1 cellular context compared by ENCODE assay signal in genomic region chr6:44257007-44257752, GRCh38.
TF ChIP-seq lines count a peak whose summit lies in the region.

TSS of gene SLC35B2 (minus strand) at chr6:44257528. CDS start at chr6:44257410, 118 bp downstream.

TF ChIP-seq in HepG2, 621 proteins besides CTCF, POLR2A, EP300 and RAD21 (continued from another document and continues in another):
- TF ChIP-seq ZNF512B (CRISPR knock-in tag; IDR thresholded peaks at IDR 0.05; ENCODE audit: borderline replicate concordance) (no peak), ZSCAN12 (CRISPR knock-in tag; IDR thresholded peaks at IDR 0.05) (0 out of 2 replicates have a peak, but pooled peaks have one; percentile 17), KLF15 (CRISPR knock-in tag; IDR thresholded peaks at IDR 0.05; ENCODE audit: borderline replicate concordance) (0 out of 2 replicates have a peak, but pooled peaks have one; percentile 83), ZNF34 (CRISPR knock-in tag; IDR thresholded peaks at IDR 0.05; ENCODE audit: borderline replicate concordance) (0 out of 2 replicates have a peak, but pooled peaks have one; percentile 60), NCOA1 (CRISPR knock-in tag; IDR thresholded peaks at IDR 0.05) (peak; percentile 94), HIC2 (CRISPR knock-in tag; IDR thresholded peaks at IDR 0.05; ENCODE audit: low read depth) (no peak), ZNF317 (CRISPR knock-in tag; IDR thresholded peaks at IDR 0.05) (no peak), PAXIP1 (CRISPR knock-in tag; conservative IDR thresholded peaks at IDR 0.05) (peak; percentile 72), ZNF331 (CRISPR knock-in tag; IDR thresholded peaks at IDR 0.05) (peak; percentile 25), ARID5B (CRISPR knock-in tag; IDR thresholded peaks at IDR 0.05) (peak; percentile 47; the same call in 1 of the 2 replicates), THAP11 (CRISPR knock-in tag; IDR thresholded peaks at IDR 0.05) (peak; percentile 73), HNRNPK (IDR thresholded peaks at IDR 0.05; ENCODE audit: low read depth, low read length, poor library complexity, severe bottlenecking) (peak; percentile 88), ZNF510 (CRISPR knock-in tag; IDR thresholded peaks at IDR 0.05; ENCODE audit: low read depth) (no peak; the same call in 1 of the 2 replicates), PRDM10 (CRISPR knock-in tag; IDR thresholded peaks at IDR 0.05; ENCODE audit: low read depth) (peak; percentile 58), ZNF567 (CRISPR knock-in tag; IDR thresholded peaks at IDR 0.05; ENCODE audit: borderline replicate concordance) (peak; percentile 83; the same call in 1 of the 2 replicates), PAWR (CRISPR knock-in tag; IDR thresholded peaks at IDR 0.05; ENCODE audit: borderline replicate concordance) (0 out of 2 replicates have a peak, but pooled peaks have one; percentile 19), IKZF5 (CRISPR knock-in tag; IDR thresholded peaks at IDR 0.05) (peak; percentile 90), ZNF781 (CRISPR knock-in tag; IDR thresholded peaks at IDR 0.05; ENCODE audit: borderline replicate concordance, not compliant biosample characterization) (peak; percentile 70), ZNF274 (CRISPR knock-in tag; IDR thresholded peaks at IDR 0.05) (peak; percentile 95), ZNF737 (CRISPR knock-in tag; IDR thresholded peaks at IDR 0.05; ENCODE audit: borderline replicate concordance) (no peak), MED13 (CRISPR knock-in tag; IDR thresholded peaks at IDR 0.05) (no peak), ZNF639 (CRISPR knock-in tag; conservative IDR thresholded peaks at IDR 0.05) (peak; percentile 98), RARA (CRISPR knock-in tag; IDR thresholded peaks at IDR 0.05) (peak; percentile 43), RFX3 (CRISPR knock-in tag; IDR thresholded peaks at IDR 0.05) (no peak), ZNF296 (CRISPR knock-in tag; conservative IDR thresholded peaks at IDR 0.05) (no peak), MTF1 (CRISPR knock-in tag; IDR thresholded peaks at IDR 0.05) (no peak), NRL (CRISPR knock-in tag; IDR thresholded peaks at IDR 0.05; ENCODE audit: borderline replicate concordance) (peak; percentile 92), KLF16 (CRISPR knock-in tag; IDR thresholded peaks at IDR 0.05) (peak in 1 of 2 experiments; percentile 93; a peak in 2 of 4 replicates), PLRG1 (conservative IDR thresholded peaks at IDR 0.05) (no peak), TIGD3 (CRISPR knock-in tag; IDR thresholded peaks at IDR 0.05; ENCODE audit: borderline replicate concordance) (no peak), ZZZ3 (CRISPR knock-in tag; IDR thresholded peaks at IDR 0.05; ENCODE audit: borderline replicate concordance) (no peak; the same call in 1 of the 2 replicates), ZNF251 (CRISPR knock-in tag; IDR thresholded peaks at IDR 0.05) (no peak), DNMT3B (CRISPR knock-in tag; conservative IDR thresholded peaks at IDR 0.05) (peak; percentile 49; the same call in 1 of the 2 replicates), TBP (CRISPR knock-in tag; IDR thresholded peaks at IDR 0.05) (no peak), TCF7 (IDR thresholded peaks at IDR 0.05; ENCODE audit: low read depth) (no peak)
